ENCODE assay signal across 8 cellular contexts in the genomic region with DNA sequence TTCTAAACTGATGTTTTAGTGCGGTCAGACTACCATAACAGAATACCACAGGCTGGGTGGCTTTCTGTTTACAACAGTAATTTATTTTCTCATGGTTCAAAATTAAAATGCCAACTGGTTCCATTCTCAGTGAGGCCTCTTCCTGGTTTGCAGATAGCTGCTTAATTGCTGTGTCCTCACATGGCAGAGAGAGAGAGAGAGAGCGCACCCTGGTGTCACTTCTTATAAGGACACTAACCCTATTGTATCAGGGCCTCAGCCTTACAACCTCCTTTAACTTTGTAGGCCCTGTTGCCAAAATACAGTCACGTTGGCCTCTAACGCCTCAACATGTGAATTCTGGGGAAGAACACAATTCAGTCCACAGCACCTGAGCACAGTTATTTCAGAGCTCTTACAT. TPM values are rescaled to one million over a fixed set of nuclear protein-coding genes. Genes with fewer than 3 reads are reported as not detected.
DNase-seq lines count a peak whose midpoint lies in the region; ATAC-seq lines count a peak whose summit lies in the region.

No MANE protein-coding gene starts in this region.

- ATAC-seq in GM19467 (IDR thresholded peaks at IDR 0.05; ENCODE audit: unreplicated experiment): peak; percentile 91

- intact Hi-C loops in posterior cingulate gyrus (cut with DNase I): no loop called here

- peak; percentile 64 for DNase-seq in ELR (ENCODE audit: low read depth)
- peak; percentile 8 for DNase-seq in HS-27A (ENCODE audit: low read depth)
- DNase-seq in SK-N-DZ (ENCODE audit: low spot score): peak; percentile 68
- peak; percentile 72 for DNase-seq in islet precursor cell
- no peak for DNase-seq in anterior cingulate cortex (lab: John Stamatoyannopoulos, UW)
- no peak for DNase-seq in posterior cingulate gyrus
- no peak for DNase-seq in 8988T

RNA-seq across cellular contexts. Expression of a gene that starts 37.5 kb away (rescaled TPM):
- 0.15 and 0.33 TPM in 2 replicates for polyA plus RNA-seq in SK-N-DZ (2014; cell fraction: cytosol; rRNA removed)
- 0.46 and 2.2 TPM in 2 replicates for polyA plus RNA-seq in SK-N-DZ (2014; cell fraction: nucleus; rRNA removed)

Comparison
In these comparisons a context has a peak if more than half of its experiments do, and no peak if none do; other contexts are left out.
1. DNase-seq: peak in ELR (single experiment), HS-27A (single experiment), SK-N-DZ (single experiment) and islet precursor cell (single experiment); none in anterior cingulate cortex (0 of 58), posterior cingulate gyrus (0 of 10) and 8988T (single experiment).